ENCODE assay signal across 14 cellular contexts in genomic region chr4:87151730-87152129, GRCh38.
"Had no signal": no experiment of that assay in that cellular context is flagged by ENCODE, and none has a peak within 500 bp of the region (broad histone marks: within the 10 kb centered on the region; RNA-seq: fewer than 3 reads in every experiment).

No MANE protein-coding gene starts in this region.

- H3K27ac ChIP-seq: ascending aorta, breast epithelium, left lung, parathyroid adenoma had no signal

- H3K79me2 ChIP-seq: parathyroid adenoma had no signal

- H3K36me3 ChIP-seq: ascending aorta, breast epithelium, left lung, thyroid gland had no signal

- ATAC-seq: left lung; naive thymus-derived CD8-positive, alpha-beta T cell; stimulated activated memory B cell treated with anti-CD40 and anti-IgM and Interleukin-4, amounts not matched to agents 10 μg/mL and 1 μg/mL and 100 μg/mL, for 72 hours had no signal

- H3K4me3 ChIP-seq: ascending aorta, breast epithelium, left lung, thyroid gland had no signal

- H3K9me3 ChIP-seq: ascending aorta, breast epithelium, left lung, thyroid gland had no signal

- H2AFZ ChIP-seq: parathyroid adenoma had no signal

- H3K9ac ChIP-seq: parathyroid adenoma had no signal

- H3K4me1 ChIP-seq: ascending aorta, breast epithelium, left lung, parathyroid adenoma had no signal

- H3K27me3 ChIP-seq: ascending aorta, breast epithelium, left lung, thyroid gland had no signal

- DNase-seq: activated CD4-positive, alpha-beta T cell treated with anti-CD3 and anti-CD28 coated beads, Interleukin-2, amount 50 U/mL, for 1 hour; activated naive CD4-positive, alpha-beta T cell; dermis blood vessel endothelial cell; erythroblast; hippocampal formation; left lung; naive thymus-derived CD8-positive, alpha-beta T cell; retina; stimulated activated CD4-positive, alpha-beta T cell treated with anti-CD3 and anti-CD28 coated beads, Interleukin-2, amount 100 ng/mL, for 48 hours had no signal
